ENCODE assay signal across 17 cellular contexts in genomic region chr16:48564544-48565444, GRCh38.
"Had no signal": no experiment of that assay in that cellular context is flagged by ENCODE, and none has a peak within 500 bp of the region (broad histone marks: within the 10 kb centered on the region; RNA-seq: fewer than 3 reads in every experiment).

No MANE protein-coding gene starts in this region.

- H3K9me3 Mint-ChIP-seq: immature natural killer cell; stimulated activated memory B cell treated with anti-CD40 and anti-IgM and Interleukin-4, amounts not matched to agents 10 μg/mL and 1 μg/mL and 100 μg/mL, for 72 hours; T-cell had no signal

- H3K4me3 ChIP-seq: adrenal gland, cardiac muscle cell, dorsolateral prefrontal cortex, gastrocnemius medialis, heart left ventricle, lung, tibial artery, uterus had no signal

- ATAC-seq: gastrocnemius medialis; heart left ventricle; stimulated activated memory B cell treated with anti-CD40 and anti-IgM and Interleukin-4, amounts not matched to agents 10 μg/mL and 1 μg/mL and 100 μg/mL, for 72 hours; T-cell had no signal

- H3K27ac Mint-ChIP-seq: mesothelial cell of epicardium; stimulated activated memory B cell treated with anti-CD40 and anti-IgM and Interleukin-4, amounts not matched to agents 10 μg/mL and 1 μg/mL and 100 μg/mL, for 72 hours had no signal

- DNase-seq: activated CD4-positive, alpha-beta T cell treated with anti-CD3 and anti-CD28 coated beads for 1 hour; activated CD4-positive, alpha-beta T cell treated with anti-CD3 and anti-CD28 coated beads, Interleukin-2, amount 50 U/mL, for 48 hours; activated naive CD4-positive, alpha-beta T cell treated with Interleukin-2 at 50 U/mL for 16 hours; adrenal gland; dorsolateral prefrontal cortex; erythroblast; gastrocnemius medialis; heart left ventricle; immature natural killer cell; stimulated activated CD4-positive, alpha-beta T cell treated with anti-CD3 and anti-CD28 coated beads, Interleukin-12 subunit alpha, Interleukin-12 subunit beta, amount 100 ng/mL, for 4 hours; T-cell; tibial artery; uterus had no signal

- H3K27me3 Mint-ChIP-seq: stimulated activated memory B cell treated with anti-CD40 and anti-IgM and Interleukin-4, amounts not matched to agents 10 μg/mL and 1 μg/mL and 100 μg/mL, for 72 hours; T-cell had no signal

- H3K4me3 Mint-ChIP-seq: immature natural killer cell; mesothelial cell of epicardium; stimulated activated memory B cell treated with anti-CD40 and anti-IgM and Interleukin-4, amounts not matched to agents 10 μg/mL and 1 μg/mL and 100 μg/mL, for 72 hours; T-cell had no signal
